In genomic region chr7:108525985-108526767, GRCh38 we compare ENCODE assay signal across 1 cellular context.
TF ChIP-seq lines count a peak whose summit lies in the region.

Gene PNPLA8 (minus strand): TSS chr7:108526135. CDS start chr7:108515491, 10,644 bp downstream.

TF ChIP-seq in HepG2, 621 proteins besides CTCF, POLR2A, EP300 and RAD21 (continued from another document and continues in another):
- peak; percentile 70; the same call in 1 of the 2 replicates for TF ChIP-seq ZHX2 (IDR thresholded peaks at IDR 0.05; ENCODE audit: low read depth)
- no peak for TF ChIP-seq ZHX2 (CRISPR knock-in tag; IDR thresholded peaks at IDR 0.05; ENCODE audit: borderline replicate concordance)
- peak; percentile 59; the same call in 1 of the 2 replicates for TF ChIP-seq ZNF136 (CRISPR knock-in tag; IDR thresholded peaks at IDR 0.05; ENCODE audit: low read depth)
- TF ChIP-seq PBX3 (CRISPR knock-in tag; IDR thresholded peaks at IDR 0.05; ENCODE audit: borderline replicate concordance), result no peak; the same call in 1 of the 2 replicates
- TF ChIP-seq SP5 (CRISPR knock-in tag; IDR thresholded peaks at IDR 0.05; ENCODE audit: borderline replicate concordance, low read depth), result peak; percentile 95
- no peak for TF ChIP-seq SKI (IDR thresholded peaks at IDR 0.05; ENCODE audit: partially characterized antibody)
- no peak for TF ChIP-seq NBN (conservative IDR thresholded peaks at IDR 0.05)
- peak; percentile 71 for TF ChIP-seq ASH2L (IDR thresholded peaks at IDR 0.05; ENCODE audit: insufficient read length, low read depth, low read length)
- TF ChIP-seq ZBTB33 (CRISPR knock-in tag; IDR thresholded peaks at IDR 0.05), result no peak
- TF ChIP-seq ZNF740 (CRISPR knock-in tag; IDR thresholded peaks at IDR 0.05), result no peak
- TF ChIP-seq TAF1 (CRISPR knock-in tag; IDR thresholded peaks at IDR 0.05), result peak; percentile 72
- no peak for TF ChIP-seq CBX1 (IDR thresholded peaks at IDR 0.05; ENCODE audit: low read depth)
- peak; percentile 89 for TF ChIP-seq ZFY (CRISPR knock-in tag; IDR thresholded peaks at IDR 0.05)
- no peak for TF ChIP-seq ISX (CRISPR knock-in tag; conservative IDR thresholded peaks at IDR 0.05)
- no peak for TF ChIP-seq ZFYVE20 (CRISPR knock-in tag; IDR thresholded peaks at IDR 0.05; ENCODE audit: borderline replicate concordance, low read depth)
- TF ChIP-seq ZBTB14 (CRISPR knock-in tag; IDR thresholded peaks at IDR 0.05), result no peak
- no peak for TF ChIP-seq DNMT3B (CRISPR knock-in tag; conservative IDR thresholded peaks at IDR 0.05)
- TF ChIP-seq TIGD3 (CRISPR knock-in tag; IDR thresholded peaks at IDR 0.05; ENCODE audit: borderline replicate concordance), result 0 out of 2 replicates have a peak, but pooled peaks have one; percentile 58
- TF ChIP-seq ZBED4 (CRISPR knock-in tag; IDR thresholded peaks at IDR 0.05; ENCODE audit: borderline replicate concordance), result no peak
- TF ChIP-seq ZMYM3 (CRISPR knock-in tag; IDR thresholded peaks at IDR 0.05), result no peak
- TF ChIP-seq ZNF276 (CRISPR knock-in tag; IDR thresholded peaks at IDR 0.05; ENCODE audit: low read depth), result no peak
- no peak for TF ChIP-seq ZNF143 (CRISPR knock-in tag; IDR thresholded peaks at IDR 0.05)
- no peak; the same call in 1 of the 2 replicates for TF ChIP-seq ZNF780A (CRISPR knock-in tag; IDR thresholded peaks at IDR 0.05)
- no peak for TF ChIP-seq NFKBIZ (CRISPR knock-in tag; IDR thresholded peaks at IDR 0.05)
- peak; percentile 93 for TF ChIP-seq CREM (IDR thresholded peaks at IDR 0.05)
- TF ChIP-seq CREM (CRISPR knock-in tag; IDR thresholded peaks at IDR 0.05), result no peak
- TF ChIP-seq BCLAF1 (IDR thresholded peaks at IDR 0.05), result no peak
- no peak for TF ChIP-seq ZNF205 (CRISPR knock-in tag; IDR thresholded peaks at IDR 0.05)
- peak; percentile 62; the same call in 1 of the 2 replicates for TF ChIP-seq BRF2 (CRISPR knock-in tag; IDR thresholded peaks at IDR 0.05)
- TF ChIP-seq SAFB2 (CRISPR knock-in tag; IDR thresholded peaks at IDR 0.05; ENCODE audit: borderline replicate concordance, low read depth), result peak; percentile 55; the same call in 1 of the 2 replicates
- peak; percentile 39; the same call in 1 of the 2 replicates for TF ChIP-seq ZBTB42 (CRISPR knock-in tag; IDR thresholded peaks at IDR 0.05)
- 0 out of 2 replicates have a peak, but pooled peaks have one; percentile 11 for TF ChIP-seq ZNF275 (CRISPR knock-in tag; IDR thresholded peaks at IDR 0.05; ENCODE audit: borderline replicate concordance)
